Comparison of ENCODE assay signal across 1 cellular context in the genomic region with DNA sequence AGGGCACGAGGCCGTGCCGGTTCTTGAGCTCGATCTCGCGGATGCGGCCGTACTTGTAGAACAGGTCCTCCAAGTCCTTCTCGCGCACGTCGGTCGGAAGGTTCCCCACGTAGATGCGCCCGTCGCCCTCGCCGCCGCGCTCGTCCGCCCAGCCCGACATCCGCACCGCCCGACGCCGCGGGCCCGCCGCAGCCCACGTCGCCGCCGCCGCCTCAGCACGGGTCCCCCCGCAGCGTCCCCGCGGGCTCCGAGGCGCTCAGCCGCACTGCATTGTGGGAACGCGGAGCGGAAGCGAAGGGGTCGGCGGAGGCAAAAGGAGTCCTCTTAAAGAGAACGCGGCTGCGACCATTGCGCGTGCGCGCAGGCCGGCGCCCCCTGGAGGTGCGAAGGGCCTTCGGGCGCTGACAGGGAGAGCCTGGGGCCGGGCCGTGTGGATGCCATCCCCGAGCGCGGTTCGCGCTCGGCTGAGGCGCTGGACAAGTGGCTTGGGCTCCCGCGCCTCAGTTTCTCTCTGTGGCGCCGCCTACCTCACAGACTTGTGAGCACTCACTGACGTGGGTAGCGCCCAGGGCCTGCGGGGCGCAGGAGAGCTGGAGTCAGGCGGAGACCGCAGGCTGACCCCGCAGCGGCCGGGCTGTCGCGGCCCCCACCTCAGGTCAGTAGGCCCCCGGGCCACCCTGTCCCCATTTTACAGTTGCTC.
TF ChIP-seq lines count a peak whose summit lies in the region.

A gene with protein sequence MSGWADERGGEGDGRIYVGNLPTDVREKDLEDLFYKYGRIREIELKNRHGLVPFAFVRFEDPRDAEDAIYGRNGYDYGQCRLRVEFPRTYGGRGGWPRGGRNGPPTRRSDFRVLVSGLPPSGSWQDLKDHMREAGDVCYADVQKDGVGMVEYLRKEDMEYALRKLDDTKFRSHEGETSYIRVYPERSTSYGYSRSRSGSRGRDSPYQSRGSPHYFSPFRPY (minus strand): TSS at position 299 of the 700 bp plus-strand sequence. CDS start 139 bp downstream, at position 160.

TF ChIP-seq in K562, 482 proteins besides CTCF, POLR2A, EP300 and RAD21 (continued from another document and continues in another):
- TF ChIP-seq, protein P1, sequence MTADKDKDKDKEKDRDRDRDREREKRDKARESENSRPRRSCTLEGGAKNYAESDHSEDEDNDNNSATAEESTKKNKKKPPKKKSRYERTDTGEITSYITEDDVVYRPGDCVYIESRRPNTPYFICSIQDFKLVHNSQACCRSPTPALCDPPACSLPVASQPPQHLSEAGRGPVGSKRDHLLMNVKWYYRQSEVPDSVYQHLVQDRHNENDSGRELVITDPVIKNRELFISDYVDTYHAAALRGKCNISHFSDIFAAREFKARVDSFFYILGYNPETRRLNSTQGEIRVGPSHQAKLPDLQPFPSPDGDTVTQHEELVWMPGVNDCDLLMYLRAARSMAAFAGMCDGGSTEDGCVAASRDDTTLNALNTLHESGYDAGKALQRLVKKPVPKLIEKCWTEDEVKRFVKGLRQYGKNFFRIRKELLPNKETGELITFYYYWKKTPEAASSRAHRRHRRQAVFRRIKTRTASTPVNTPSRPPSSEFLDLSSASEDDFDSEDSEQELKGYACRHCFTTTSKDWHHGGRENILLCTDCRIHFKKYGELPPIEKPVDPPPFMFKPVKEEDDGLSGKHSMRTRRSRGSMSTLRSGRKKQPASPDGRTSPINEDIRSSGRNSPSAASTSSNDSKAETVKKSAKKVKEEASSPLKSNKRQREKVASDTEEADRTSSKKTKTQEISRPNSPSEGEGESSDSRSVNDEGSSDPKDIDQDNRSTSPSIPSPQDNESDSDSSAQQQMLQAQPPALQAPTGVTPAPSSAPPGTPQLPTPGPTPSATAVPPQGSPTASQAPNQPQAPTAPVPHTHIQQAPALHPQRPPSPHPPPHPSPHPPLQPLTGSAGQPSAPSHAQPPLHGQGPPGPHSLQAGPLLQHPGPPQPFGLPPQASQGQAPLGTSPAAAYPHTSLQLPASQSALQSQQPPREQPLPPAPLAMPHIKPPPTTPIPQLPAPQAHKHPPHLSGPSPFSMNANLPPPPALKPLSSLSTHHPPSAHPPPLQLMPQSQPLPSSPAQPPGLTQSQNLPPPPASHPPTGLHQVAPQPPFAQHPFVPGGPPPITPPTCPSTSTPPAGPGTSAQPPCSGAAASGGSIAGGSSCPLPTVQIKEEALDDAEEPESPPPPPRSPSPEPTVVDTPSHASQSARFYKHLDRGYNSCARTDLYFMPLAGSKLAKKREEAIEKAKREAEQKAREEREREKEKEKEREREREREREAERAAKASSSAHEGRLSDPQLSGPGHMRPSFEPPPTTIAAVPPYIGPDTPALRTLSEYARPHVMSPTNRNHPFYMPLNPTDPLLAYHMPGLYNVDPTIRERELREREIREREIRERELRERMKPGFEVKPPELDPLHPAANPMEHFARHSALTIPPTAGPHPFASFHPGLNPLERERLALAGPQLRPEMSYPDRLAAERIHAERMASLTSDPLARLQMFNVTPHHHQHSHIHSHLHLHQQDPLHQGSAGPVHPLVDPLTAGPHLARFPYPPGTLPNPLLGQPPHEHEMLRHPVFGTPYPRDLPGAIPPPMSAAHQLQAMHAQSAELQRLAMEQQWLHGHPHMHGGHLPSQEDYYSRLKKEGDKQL (CRISPR knock-in tag; IDR thresholded peaks at IDR 0.05; ENCODE audit: borderline replicate concordance), result no peak
- TF ChIP-seq ERF (CRISPR knock-in tag; IDR thresholded peaks at IDR 0.05) (peak; percentile 82; the same call in 1 of the 2 replicates), CHD1 (IDR thresholded peaks at IDR 0.05; ENCODE audit: low read length) (no peak), ZNF589 (CRISPR knock-in tag; IDR thresholded peaks at IDR 0.05; ENCODE audit: low read depth) (0 out of 2 replicates have a peak, but pooled peaks have one; percentile 32), ZZZ3 (IDR thresholded peaks at IDR 0.05) (no peak), CCNT2 (IDR thresholded peaks at IDR 0.05; ENCODE audit: borderline replicate concordance, extremely low read depth, insufficient read length, low read depth, low read length) (peak; percentile 87), ELF4 (CRISPR knock-in tag; IDR thresholded peaks at IDR 0.05) (no peak), GATAD2A (IDR thresholded peaks at IDR 0.05) (no peak), XRCC3 (IDR thresholded peaks at IDR 0.05) (no peak), DDX20 (tag; IDR thresholded peaks at IDR 0.05; ENCODE audit: low read depth) (no peak), TCF3 (CRISPR knock-in tag; IDR thresholded peaks at IDR 0.05) (peak; percentile 23; the same call in 1 of the 2 replicates), MYC (IDR thresholded peaks at IDR 0.05; ENCODE audit: low read depth, low read length) (peak; percentile 82), MYC (CRISPR knock-in tag; IDR thresholded peaks at IDR 0.05; ENCODE audit: borderline replicate concordance, low read depth) (peak; percentile 49; the same call in 1 of the 2 replicates), NFXL1 (CRISPR knock-in tag; IDR thresholded peaks at IDR 0.05) (no peak), CBX8 (IDR thresholded peaks at IDR 0.05; ENCODE audit: borderline replicate concordance, extremely low read depth, low read depth, low read length, poor library complexity, severe bottlenecking) (no peak), CXXC5 (CRISPR knock-in tag; IDR thresholded peaks at IDR 0.05) (peak; percentile 87), JUNB (CRISPR knock-in tag; conservative IDR thresholded peaks at IDR 0.05) (no peak), ARID1B (IDR thresholded peaks at IDR 0.05) (peak; percentile 47; the same call in 1 of the 2 replicates), DIDO1 (tag; IDR thresholded peaks at IDR 0.05; ENCODE audit: low read depth) (no peak), LEF1 (IDR thresholded peaks at IDR 0.05) (no peak), MCM3 (IDR thresholded peaks at IDR 0.05) (no peak), ZNF444 (CRISPR knock-in tag; IDR thresholded peaks at IDR 0.05) (no peak), KHSRP (IDR thresholded peaks at IDR 0.05) (no peak), MYNN (IDR thresholded peaks at IDR 0.05) (no peak), MYNN (CRISPR knock-in tag; IDR thresholded peaks at IDR 0.05) (no peak), ZNF431 (CRISPR knock-in tag; IDR thresholded peaks at IDR 0.05) (no peak), ZNF217 (CRISPR knock-in tag; IDR thresholded peaks at IDR 0.05) (no peak), FIP1L1 (IDR thresholded peaks at IDR 0.05; ENCODE audit: low read depth, low read length, poor library complexity, severe bottlenecking) (peak; percentile 62), ZNF668 (CRISPR knock-in tag; IDR thresholded peaks at IDR 0.05) (no peak), PPARD (CRISPR knock-in tag; IDR thresholded peaks at IDR 0.05) (no peak), ASH1L (IDR thresholded peaks at IDR 0.05; ENCODE audit: borderline replicate concordance, low read depth, partially characterized antibody) (no peak), ZNF165 (CRISPR knock-in tag; IDR thresholded peaks at IDR 0.05; ENCODE audit: borderline replicate concordance) (no peak), DACH1 (IDR thresholded peaks at IDR 0.05; ENCODE audit: partially characterized antibody) (peak; percentile 10), ZNF232 (CRISPR knock-in tag; IDR thresholded peaks at IDR 0.05) (0 out of 2 replicates have a peak, but pooled peaks have one; percentile 62), HNRNPUL1 (IDR thresholded peaks at IDR 0.05; ENCODE audit: low read length) (no peak), SMAD3 (CRISPR knock-in tag; conservative IDR thresholded peaks at IDR 0.05) (no peak), RNF2 (IDR thresholded peaks at IDR 0.05) (peak; percentile 68; the same call in 1 of the 2 replicates), ZNF436 (CRISPR knock-in tag; IDR thresholded peaks at IDR 0.05) (no peak), NFE2L1 (tag; IDR thresholded peaks at IDR 0.05; ENCODE audit: borderline replicate concordance, low read depth) (no peak), ZNF24 (IDR thresholded peaks at IDR 0.05) (peak; percentile 61; the same call in 1 of the 2 replicates), YBX1 (IDR thresholded peaks at IDR 0.05) (no peak), SAFB2 (IDR thresholded peaks at IDR 0.05; ENCODE audit: borderline replicate concordance, low read depth, low read length, severe bottlenecking) (no peak)
- TF ChIP-seq, protein P2, sequence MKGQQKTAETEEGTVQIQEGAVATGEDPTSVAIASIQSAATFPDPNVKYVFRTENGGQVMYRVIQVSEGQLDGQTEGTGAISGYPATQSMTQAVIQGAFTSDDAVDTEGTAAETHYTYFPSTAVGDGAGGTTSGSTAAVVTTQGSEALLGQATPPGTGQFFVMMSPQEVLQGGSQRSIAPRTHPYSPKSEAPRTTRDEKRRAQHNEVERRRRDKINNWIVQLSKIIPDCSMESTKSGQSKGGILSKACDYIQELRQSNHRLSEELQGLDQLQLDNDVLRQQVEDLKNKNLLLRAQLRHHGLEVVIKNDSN (CRISPR knock-in tag; IDR thresholded peaks at IDR 0.05), result no peak
- TF ChIP-seq, protein P3, sequence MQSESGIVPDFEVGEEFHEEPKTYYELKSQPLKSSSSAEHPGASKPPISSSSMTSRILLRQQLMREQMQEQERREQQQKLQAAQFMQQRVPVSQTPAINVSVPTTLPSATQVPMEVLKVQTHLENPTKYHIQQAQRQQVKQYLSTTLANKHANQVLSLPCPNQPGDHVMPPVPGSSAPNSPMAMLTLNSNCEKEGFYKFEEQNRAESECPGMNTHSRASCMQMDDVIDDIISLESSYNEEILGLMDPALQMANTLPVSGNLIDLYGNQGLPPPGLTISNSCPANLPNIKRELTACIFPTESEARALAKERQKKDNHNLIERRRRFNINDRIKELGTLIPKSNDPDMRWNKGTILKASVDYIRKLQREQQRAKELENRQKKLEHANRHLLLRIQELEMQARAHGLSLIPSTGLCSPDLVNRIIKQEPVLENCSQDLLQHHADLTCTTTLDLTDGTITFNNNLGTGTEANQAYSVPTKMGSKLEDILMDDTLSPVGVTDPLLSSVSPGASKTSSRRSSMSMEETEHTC (IDR thresholded peaks at IDR 0.05), result no peak
- TF ChIP-seq, protein P4, sequence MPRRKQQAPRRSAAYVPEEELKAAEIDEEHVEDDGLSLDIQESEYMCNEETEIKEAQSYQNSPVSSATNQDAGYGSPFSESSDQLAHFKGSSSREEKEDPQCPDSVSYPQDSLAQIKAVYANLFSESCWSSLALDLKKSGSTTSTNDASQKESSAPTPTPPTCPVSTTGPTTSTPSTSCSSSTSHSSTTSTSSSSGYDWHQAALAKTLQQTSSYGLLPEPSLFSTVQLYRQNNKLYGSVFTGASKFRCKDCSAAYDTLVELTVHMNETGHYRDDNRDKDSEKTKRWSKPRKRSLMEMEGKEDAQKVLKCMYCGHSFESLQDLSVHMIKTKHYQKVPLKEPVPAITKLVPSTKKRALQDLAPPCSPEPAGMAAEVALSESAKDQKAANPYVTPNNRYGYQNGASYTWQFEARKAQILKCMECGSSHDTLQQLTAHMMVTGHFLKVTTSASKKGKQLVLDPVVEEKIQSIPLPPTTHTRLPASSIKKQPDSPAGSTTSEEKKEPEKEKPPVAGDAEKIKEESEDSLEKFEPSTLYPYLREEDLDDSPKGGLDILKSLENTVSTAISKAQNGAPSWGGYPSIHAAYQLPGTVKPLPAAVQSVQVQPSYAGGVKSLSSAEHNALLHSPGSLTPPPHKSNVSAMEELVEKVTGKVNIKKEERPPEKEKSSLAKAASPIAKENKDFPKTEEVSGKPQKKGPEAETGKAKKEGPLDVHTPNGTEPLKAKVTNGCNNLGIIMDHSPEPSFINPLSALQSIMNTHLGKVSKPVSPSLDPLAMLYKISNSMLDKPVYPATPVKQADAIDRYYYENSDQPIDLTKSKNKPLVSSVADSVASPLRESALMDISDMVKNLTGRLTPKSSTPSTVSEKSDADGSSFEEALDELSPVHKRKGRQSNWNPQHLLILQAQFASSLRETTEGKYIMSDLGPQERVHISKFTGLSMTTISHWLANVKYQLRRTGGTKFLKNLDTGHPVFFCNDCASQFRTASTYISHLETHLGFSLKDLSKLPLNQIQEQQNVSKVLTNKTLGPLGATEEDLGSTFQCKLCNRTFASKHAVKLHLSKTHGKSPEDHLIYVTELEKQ (CRISPR knock-in tag; IDR thresholded peaks at IDR 0.05), result no peak
- TF ChIP-seq, protein P5, sequence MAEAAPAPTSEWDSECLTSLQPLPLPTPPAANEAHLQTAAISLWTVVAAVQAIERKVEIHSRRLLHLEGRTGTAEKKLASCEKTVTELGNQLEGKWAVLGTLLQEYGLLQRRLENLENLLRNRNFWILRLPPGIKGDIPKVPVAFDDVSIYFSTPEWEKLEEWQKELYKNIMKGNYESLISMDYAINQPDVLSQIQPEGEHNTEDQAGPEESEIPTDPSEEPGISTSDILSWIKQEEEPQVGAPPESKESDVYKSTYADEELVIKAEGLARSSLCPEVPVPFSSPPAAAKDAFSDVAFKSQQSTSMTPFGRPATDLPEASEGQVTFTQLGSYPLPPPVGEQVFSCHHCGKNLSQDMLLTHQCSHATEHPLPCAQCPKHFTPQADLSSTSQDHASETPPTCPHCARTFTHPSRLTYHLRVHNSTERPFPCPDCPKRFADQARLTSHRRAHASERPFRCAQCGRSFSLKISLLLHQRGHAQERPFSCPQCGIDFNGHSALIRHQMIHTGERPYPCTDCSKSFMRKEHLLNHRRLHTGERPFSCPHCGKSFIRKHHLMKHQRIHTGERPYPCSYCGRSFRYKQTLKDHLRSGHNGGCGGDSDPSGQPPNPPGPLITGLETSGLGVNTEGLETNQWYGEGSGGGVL (CRISPR knock-in tag; IDR thresholded peaks at IDR 0.05), result no peak
- TF ChIP-seq, protein P6, sequence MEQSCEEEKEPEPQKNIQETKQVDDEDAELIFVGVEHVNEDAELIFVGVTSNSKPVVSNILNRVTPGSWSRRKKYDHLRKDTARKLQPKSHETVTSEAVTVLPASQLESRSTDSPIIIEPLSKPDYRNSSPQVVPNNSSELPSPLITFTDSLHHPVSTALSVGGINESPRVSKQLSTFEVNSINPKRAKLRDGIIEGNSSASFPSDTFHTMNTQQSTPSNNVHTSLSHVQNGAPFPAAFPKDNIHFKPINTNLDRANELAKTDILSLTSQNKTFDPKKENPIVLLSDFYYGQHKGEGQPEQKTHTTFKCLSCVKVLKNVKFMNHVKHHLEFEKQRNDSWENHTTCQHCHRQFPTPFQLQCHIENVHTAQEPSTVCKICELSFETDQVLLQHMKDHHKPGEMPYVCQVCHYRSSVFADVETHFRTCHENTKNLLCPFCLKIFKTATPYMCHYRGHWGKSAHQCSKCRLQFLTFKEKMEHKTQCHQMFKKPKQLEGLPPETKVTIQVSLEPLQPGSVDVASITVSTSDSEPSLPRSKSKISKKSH (CRISPR knock-in tag; IDR thresholded peaks at IDR 0.05), result no peak
